8 cellular contexts compared by ENCODE assay signal in genomic region chr9:97558701-97559101, GRCh38. TPM values are rescaled to one million over a fixed set of nuclear protein-coding genes. Genes with fewer than 3 reads are reported as not detected.
A peak's percentile ranks its signal among the peaks of the same experiment; 100 is the strongest.
DNase-seq lines count a peak whose midpoint lies in the region; ATAC-seq and TF ChIP-seq lines count a peak whose summit lies in the region.

No MANE protein-coding gene starts in this region.

- no peak for TF ChIP-seq CTCF in C4-2B (conservative IDR thresholded peaks at IDR 0.05)
- no peak for TF ChIP-seq CTCF in esophagus squamous epithelium (IDR thresholded peaks at IDR 0.05)

- H3K9me3 ChIP-seq in esophagus squamous epithelium: no peaks in the 10 kb centered on the region

- WGBS in esophagus squamous epithelium, 2 donors: 38 to 60% methylated on average over 3 of the region's 3 CpGs

- intact Hi-C loops in esophagus squamous epithelium (cut with DNase I): no loop called here
- intact Hi-C loops in left colon (cut with DNase I, micrococcal nuclease): no loop called here

- H3K27ac ChIP-seq in C4-2B (peak overlapping the region; percentile 46), esophagus squamous epithelium (peak overlapping the region; percentile 62 to 91 (median 89))

- H3K4me3 ChIP-seq in esophagus squamous epithelium: no peak overlapping the region

- H3K36me3 ChIP-seq in esophagus squamous epithelium: no peaks in the 10 kb centered on the region

- peaks cover 5 to 60% (median 21%) of the 10 kb centered on the region in 3 donors for H3K4me1 ChIP-seq in esophagus squamous epithelium

- TF ChIP-seq POLR2A in esophagus squamous epithelium (IDR thresholded peaks at IDR 0.05): no peak

- DNase-seq in esophagus squamous epithelium (lab: John Stamatoyannopoulos, UW) (no peak), HUDEP-2 (lab: John Stamatoyannopoulos, UW; ENCODE audit: unreplicated experiment in 76 of 76) (no peak), left colon (no peak), NCI-H1417 (lab: John Stamatoyannopoulos, UW) (no peak), NCI-H345 (lab: John Stamatoyannopoulos, UW) (no peak)

- ATAC-seq in GM18870 (IDR thresholded peaks at IDR 0.05; ENCODE audit: unreplicated experiment): peak; percentile 20
- peak; percentile 20 for ATAC-seq in HG03159 (IDR thresholded peaks at IDR 0.05; ENCODE audit: unreplicated experiment)
- no peak for ATAC-seq in left colon

- peaks cover 0 to 9% (median 0%) of the 10 kb centered on the region in 4 donors for H3K27me3 ChIP-seq in esophagus squamous epithelium

RNA-seq across cellular contexts. Expression of gene TMOD1, which starts 57.2 kb away (rescaled TPM):
- total RNA-seq in esophagus squamous epithelium (10 to 100 TPM in 1 of 4 donors, 1 to 10 TPM in 2, under 1 TPM in 1; 0.15 to 13.4 (median 2.4) TPM), left colon (1 to 10 TPM; 1.9 to 5.6 TPM)
